8 cellular contexts compared by ENCODE assay signal in genomic region chr2:20350753-20351554, GRCh38. TPM values are rescaled to one million over a fixed set of nuclear protein-coding genes. Genes with fewer than 3 reads are reported as not detected.
A peak's percentile ranks its signal among the peaks of the same experiment; 100 is the strongest.
DNase-seq lines count a peak whose midpoint lies in the region; ATAC-seq and TF ChIP-seq lines count a peak whose summit lies in the region.

A gene with protein sequence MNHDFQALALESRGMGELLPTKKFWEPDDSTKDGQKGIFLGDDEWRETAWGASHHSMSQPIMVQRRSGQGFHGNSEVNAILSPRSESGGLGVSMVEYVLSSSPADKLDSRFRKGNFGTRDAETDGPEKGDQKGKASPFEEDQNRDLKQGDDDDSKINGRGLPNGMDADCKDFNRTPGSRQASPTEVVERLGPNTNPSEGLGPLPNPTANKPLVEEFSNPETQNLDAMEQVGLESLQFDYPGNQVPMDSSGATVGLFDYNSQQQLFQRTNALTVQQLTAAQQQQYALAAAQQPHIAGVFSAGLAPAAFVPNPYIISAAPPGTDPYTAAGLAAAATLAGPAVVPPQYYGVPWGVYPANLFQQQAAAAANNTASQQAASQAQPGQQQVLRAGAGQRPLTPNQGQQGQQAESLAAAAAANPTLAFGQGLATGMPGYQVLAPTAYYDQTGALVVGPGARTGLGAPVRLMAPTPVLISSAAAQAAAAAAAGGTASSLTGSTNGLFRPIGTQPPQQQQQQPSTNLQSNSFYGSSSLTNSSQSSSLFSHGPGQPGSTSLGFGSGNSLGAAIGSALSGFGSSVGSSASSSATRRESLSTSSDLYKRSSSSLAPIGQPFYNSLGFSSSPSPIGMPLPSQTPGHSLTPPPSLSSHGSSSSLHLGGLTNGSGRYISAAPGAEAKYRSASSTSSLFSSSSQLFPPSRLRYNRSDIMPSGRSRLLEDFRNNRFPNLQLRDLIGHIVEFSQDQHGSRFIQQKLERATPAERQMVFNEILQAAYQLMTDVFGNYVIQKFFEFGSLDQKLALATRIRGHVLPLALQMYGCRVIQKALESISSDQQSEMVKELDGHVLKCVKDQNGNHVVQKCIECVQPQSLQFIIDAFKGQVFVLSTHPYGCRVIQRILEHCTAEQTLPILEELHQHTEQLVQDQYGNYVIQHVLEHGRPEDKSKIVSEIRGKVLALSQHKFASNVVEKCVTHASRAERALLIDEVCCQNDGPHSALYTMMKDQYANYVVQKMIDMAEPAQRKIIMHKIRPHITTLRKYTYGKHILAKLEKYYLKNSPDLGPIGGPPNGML (minus strand): TSS chr2:20350844. CDS start chr2:20327360, 23,484 bp downstream.

- H3K4me3 ChIP-seq in BJ (ENCODE audit: low read depth, low read length) (peak within 1 kb of the TSS; percentile 99), choroid plexus epithelial cell (ENCODE audit: low read depth, low read length) (peak within 1 kb of the TSS; percentile 88)

- TF ChIP-seq CTCF in BJ (IDR thresholded peaks at IDR 0.05; ENCODE audit: insufficient read depth, low read depth, low read length) (no peak), choroid plexus epithelial cell (conservative IDR thresholded peaks at IDR 0.05; ENCODE audit: low read depth, low read length) (peak; percentile 5)

- CTCF ChIA-PET in BJ (lab: Yijun Ruan, JAX): no interaction called here

- peak; percentile 92 for ATAC-seq in GM19324 (IDR thresholded peaks at IDR 0.05; ENCODE audit: low FRiP score, unreplicated experiment)
- peak; percentile 82 for ATAC-seq in HG03460 (IDR thresholded peaks at IDR 0.05; ENCODE audit: unreplicated experiment)

- POLR2A ChIA-PET in BJ (lab: Charles Lee): no interaction called here

- H3K27me3 ChIP-seq in BJ (ENCODE audit: control insufficient read depth, insufficient read depth, low read length): no peaks in the 10 kb centered on the region

- no peaks in the 10 kb centered on the region for H3K36me3 ChIP-seq in BJ (ENCODE audit: control insufficient read depth, insufficient read depth, low read length)

- DNase-seq in BJ (ENCODE audit: low read depth) (peak; percentile 81), NCI-H524 treated with DMSO at 0.1 percent for 48 hours (lab: John Stamatoyannopoulos, UW) (peak; percentile 78), choroid plexus epithelial cell (ENCODE audit: low read depth) (peak; percentile 97), kidney glomerular epithelial cell (lab: John Stamatoyannopoulos, UW) (peak; percentile 83)
- peak; percentile 90 to 93 for DNase-seq in activated CD4-positive, alpha-beta T cell treated with anti-CD3 and anti-CD28 coated beads for 4 hours
- peak; percentile 87 to 93 for DNase-seq in stimulated activated CD4-positive, alpha-beta T cell treated with anti-CD3 and anti-CD28 coated beads, Interleukin-15, amount 100 ng/mL, for 48 hours (ENCODE audit: low read depth in 2 of 2)

RNA-seq across cellular contexts. Expression of the gene that starts here (rescaled TPM):
- polyA plus RNA-seq in BJ (2011; rRNA removed): 39.7 and 51.1 TPM in 2 replicates
- polyA minus RNA-seq in BJ (2011; rRNA and poly(A)+ RNA removed): 86.4 and 116 TPM in 2 replicates

Comparison
In these comparisons a context has a peak if more than half of its experiments do, and no peak if none do; other contexts are left out.
1. Peak in every context shown above with its lines: DNase-seq, ATAC-seq and H3K4me3 ChIP-seq.